ENCODE assay signal across 8 cellular contexts in genomic region chr1:45012639-45013278, GRCh38. TPM values are rescaled to one million over a fixed set of nuclear protein-coding genes. Genes with fewer than 3 reads are reported as not detected.
DNase-seq lines count a peak whose midpoint lies in the region; ATAC-seq lines count a peak whose summit lies in the region.

No MANE protein-coding gene starts in this region.

- peak overlapping the region; percentile 81 for H3K27ac Mint-ChIP-seq in activated CD8-positive, alpha-beta T cell treated with anti-CD3 and anti-CD28 coated beads, Interleukin-2, amount 10 ng/mL, durations not matched to agents 7 days and 5 days

- H3K27me3 ChIP-seq in mucosa of stomach (ENCODE audit: control insufficient read depth, insufficient read depth, low read length) = no peaks in the 10 kb centered on the region
- H3K27me3 ChIP-seq in subcutaneous abdominal adipose tissue (ENCODE audit: control insufficient read depth in 5 of 5, insufficient read depth in 4 of 5, low read length in 5 of 5) = no peaks in the 10 kb centered on the region

- H3K4me1 Mint-ChIP-seq in activated CD8-positive, alpha-beta T cell treated with anti-CD3 and anti-CD28 coated beads, Interleukin-2, amount 10 ng/mL, durations not matched to agents 7 days and 5 days (ENCODE audit: low read depth) = peaks cover 42% of the 10 kb centered on the region

- no peak for ATAC-seq in activated CD8-positive, alpha-beta T cell treated with anti-CD3 and anti-CD28 coated beads, Interleukin-2, amount 10 ng/mL, durations not matched to agents 7 days and 5 days
- ATAC-seq in esophagus mucosa (peak; percentile 30), HG03469 (IDR thresholded peaks at IDR 0.05; ENCODE audit: unreplicated experiment) (no peak)

- H3K9me3 Mint-ChIP-seq in activated CD8-positive, alpha-beta T cell treated with anti-CD3 and anti-CD28 coated beads, Interleukin-2, amount 10 ng/mL, durations not matched to agents 7 days and 5 days (ENCODE audit: insufficient read depth) = no peaks in the 10 kb centered on the region

- H3K4me3 ChIP-seq in mucosa of stomach (ENCODE audit: low read length) (peak overlapping the region; percentile 70), subcutaneous abdominal adipose tissue (ENCODE audit: low read depth in 1 of 5, low read length in 5 of 5) (peak overlapping the region; percentile 74 to 97 (median 89))

- H3K27me3 Mint-ChIP-seq in activated CD8-positive, alpha-beta T cell treated with anti-CD3 and anti-CD28 coated beads, Interleukin-2, amount 10 ng/mL, durations not matched to agents 7 days and 5 days (ENCODE audit: low read depth) = no peaks in the 10 kb centered on the region

- H3K36me3 Mint-ChIP-seq in activated CD8-positive, alpha-beta T cell treated with anti-CD3 and anti-CD28 coated beads, Interleukin-2, amount 10 ng/mL, durations not matched to agents 7 days and 5 days (ENCODE audit: low read depth) = peaks cover 20% of the 10 kb centered on the region

- H3K9ac ChIP-seq in mucosa of stomach (ENCODE audit: low read length) (peak overlapping the region; percentile 78), subcutaneous abdominal adipose tissue (ENCODE audit: low read length in 5 of 5) (peak overlapping the region; percentile 81 to 95 (median 86))

- H3K36me3 ChIP-seq in mucosa of stomach (ENCODE audit: control insufficient read depth, insufficient read depth, low read length) (peaks cover 19% of the 10 kb centered on the region), subcutaneous abdominal adipose tissue (ENCODE audit: control insufficient read depth in 5 of 5, insufficient read depth in 5 of 5, low read length in 5 of 5) (peaks cover 4 to 40% (median 35%) of the 10 kb centered on the region in 5 donors)

- H3K4me1 ChIP-seq in mucosa of stomach (ENCODE audit: control insufficient read depth, insufficient read depth, low read length) (peaks cover 31% of the 10 kb centered on the region), subcutaneous abdominal adipose tissue (ENCODE audit: control insufficient read depth in 5 of 5, insufficient read depth in 5 of 5, low read length in 5 of 5) (peaks cover 11 to 55% (median 50%) of the 10 kb centered on the region in 5 donors)

- CTCF ChIA-PET in activated CD8-positive, alpha-beta T cell treated with anti-CD3 and anti-CD28 coated beads, Interleukin-2, amount 10 ng/mL, durations not matched to agents 7 days and 5 days (lab: Charles Lee) = interaction anchor here (0.6 to 11.4 kb wide), 22 partner anchors 15 to 557 kb away, joined by 3 to 361 read pairs (median 6); partner anchors contain the start of genes BEST4, MUTYH, PLK3 and TESK2

- H3K27ac ChIP-seq in subcutaneous abdominal adipose tissue (ENCODE audit: low read depth, low read length) = peak overlapping the region; percentile 54

- POLR2A ChIA-PET in activated CD8-positive, alpha-beta T cell treated with anti-CD3 and anti-CD28 coated beads, Interleukin-2, amount 10 ng/mL, durations not matched to agents 7 days and 5 days (lab: Charles Lee) = interaction anchor here (0.6 to 6.8 kb wide), 19 partner anchors 9 to 571 kb away, joined by 3 to 78 read pairs (median 11); partner anchors contain the start of genes BTBD19, DYNLT4, EIF2B3 and MUTYH

- DNase-seq in NCI-H2081 (lab: John Stamatoyannopoulos, UW) = peak; percentile 40 to 66
- DNase-seq in NCI-H2081 treated with DMSO at 0.1 percent for 48 hours (lab: John Stamatoyannopoulos, UW) = no peak
- DNase-seq in NCI-H2196 treated with DMSO at 0.1 percent for 48 hours (lab: John Stamatoyannopoulos, UW; ENCODE audit: unreplicated experiment) = peak; percentile 43
- DNase-seq in activated CD8-positive, alpha-beta T cell treated with anti-CD3 and anti-CD28 coated beads, Interleukin-2, amount 10 ng/mL, durations not matched to agents 7 days and 5 days = peak; percentile 46

- H3K4me3 Mint-ChIP-seq in activated CD8-positive, alpha-beta T cell treated with anti-CD3 and anti-CD28 coated beads, Interleukin-2, amount 10 ng/mL, durations not matched to agents 7 days and 5 days = peak overlapping the region; percentile 75

- H3K9me3 ChIP-seq in mucosa of stomach (ENCODE audit: control insufficient read depth, low read length) (no peaks in the 10 kb centered on the region), subcutaneous abdominal adipose tissue (ENCODE audit: control insufficient read depth in 5 of 5, low read length in 5 of 5) (no peaks in the 10 kb centered on the region)

RNA-seq across cellular contexts. Expression of gene UROD, which starts 0.7 kb away (rescaled TPM):
- 10 to 100 TPM; 74.7 to 76.4 TPM for total RNA-seq in activated CD8-positive, alpha-beta T cell treated with anti-CD3 and anti-CD28 coated beads, Interleukin-2, amount 10 ng/mL, durations not matched to agents 7 days and 5 days
- 47.5 TPM for total RNA-seq in esophagus mucosa

RNA-seq across cellular contexts. Expression of gene HECTD3, which starts 1.6 kb away (rescaled TPM):
- total RNA-seq in activated CD8-positive, alpha-beta T cell treated with anti-CD3 and anti-CD28 coated beads, Interleukin-2, amount 10 ng/mL, durations not matched to agents 7 days and 5 days = 10 to 100 TPM; 33.5 to 38.6 TPM
- 22.6 TPM for total RNA-seq in esophagus mucosa

RNA-seq across cellular contexts. Expression of gene EIF2B3, which starts 26.4 kb away (rescaled TPM):
- 10 to 100 TPM; 24.6 to 28.8 TPM for total RNA-seq in activated CD8-positive, alpha-beta T cell treated with anti-CD3 and anti-CD28 coated beads, Interleukin-2, amount 10 ng/mL, durations not matched to agents 7 days and 5 days
- total RNA-seq in esophagus mucosa = 22.0 TPM
